Comparison of ENCODE assay signal across 2 cellular contexts in genomic region chr1:22077728-22078127, GRCh38.
TF ChIP-seq lines count a peak whose summit lies in the region.

No MANE protein-coding gene starts in this region.

TF ChIP-seq in IMR-90, 13 proteins besides CTCF, POLR2A, EP300 and RAD21 (continued from another document):
- TF ChIP-seq USF2 (IDR thresholded peaks at IDR 0.05; ENCODE audit: low read depth, low read length) (no peak), BHLHE40 (IDR thresholded peaks at IDR 0.05; ENCODE audit: low read depth, low read length) (no peak), MAZ (IDR thresholded peaks at IDR 0.05; ENCODE audit: borderline replicate concordance, low read depth, low read length) (no peak)

TF ChIP-seq in GM23338, 12 proteins besides CTCF, POLR2A, EP300 and RAD21 (continued from another document):
- TF ChIP-seq EZH2phosphoT487 (IDR thresholded peaks at IDR 0.05; ENCODE audit: unreplicated experiment), result no peak
- TF ChIP-seq STAT1 (IDR thresholded peaks at IDR 0.05; ENCODE audit: unreplicated experiment), result no peak
- TF ChIP-seq NANOG (IDR thresholded peaks at IDR 0.05; ENCODE audit: borderline replicate concordance), result no peak
- TF ChIP-seq ZNF114 (CRISPR knock-in tag; IDR thresholded peaks at IDR 0.05), result no peak
